9 cellular contexts compared by ENCODE assay signal in the genomic region with DNA sequence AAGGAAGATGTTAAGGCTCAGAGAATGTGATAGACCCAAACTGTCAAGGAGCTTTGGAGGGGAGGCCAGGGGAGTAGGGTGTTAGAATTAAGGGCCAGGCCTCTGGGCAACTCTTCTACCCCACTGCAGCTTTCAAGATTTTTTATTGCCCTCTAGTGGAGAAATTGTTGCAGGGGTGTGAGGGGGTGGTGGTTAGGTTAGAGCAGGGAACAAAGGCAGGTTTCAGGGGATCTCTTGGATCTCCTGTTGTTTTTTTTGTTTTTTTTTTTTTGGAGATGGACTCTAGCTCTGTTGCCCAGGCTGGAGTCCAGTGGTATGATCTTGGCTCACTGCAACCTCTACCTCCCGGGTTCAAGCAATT. TPM values are rescaled to one million over a fixed set of nuclear protein-coding genes. Genes with fewer than 3 reads are reported as not detected.
DNase-seq lines count a peak whose midpoint lies in the region; ATAC-seq and TF ChIP-seq lines count a peak whose summit lies in the region.
"Had no signal": no experiment of that assay in that cellular context is flagged by ENCODE, and none has a peak within 500 bp of the region (broad histone marks: within the 10 kb centered on the region; RNA-seq: fewer than 3 reads in every experiment).

No MANE protein-coding gene starts in this region.

- intact Hi-C loops in left lung (cut with DNase I) = no loop called here

- peaks cover 7 to 30% of the 10 kb centered on the region in 2 donors for H3K4me1 ChIP-seq in left lung

- H3K36me3 Mint-ChIP-seq in activated naive CD8-positive, alpha-beta T cell treated with anti-CD3 and anti-CD28 coated beads, Interleukin-2, amount 10 ng/mL, durations not matched to agents 7 days and 5 days = peaks cover 4% of the 10 kb centered on the region
- H3K36me3 Mint-ChIP-seq in activated naive CD8-positive, alpha-beta T cell treated with anti-CD3 and anti-CD28 coated beads for 36 hours = peaks cover 3% of the 10 kb centered on the region
- peaks cover 5% of the 10 kb centered on the region for H3K36me3 Mint-ChIP-seq in chondrocyte (ENCODE audit: low read depth)
- H3K36me3 Mint-ChIP-seq in stimulated activated effector memory CD8-positive, alpha-beta T cell treated with anti-CD3 and anti-CD28 coated beads, Interleukin-12 subunit alpha, Interleukin-12 subunit beta, amount 100 ng/mL, for 72 hours = peaks cover 29% of the 10 kb centered on the region

- peaks cover 3 to 17% of the 10 kb centered on the region in 2 donors for H3K36me3 ChIP-seq in left lung

- H3K27ac ChIP-seq in left lung = no peak overlapping the region

- H3K9me3 Mint-ChIP-seq in activated naive CD8-positive, alpha-beta T cell treated with anti-CD3 and anti-CD28 coated beads, Interleukin-2, amount 10 ng/mL, durations not matched to agents 7 days and 5 days = no peaks in the 10 kb centered on the region
- no peaks in the 10 kb centered on the region for H3K9me3 Mint-ChIP-seq in activated naive CD8-positive, alpha-beta T cell treated with anti-CD3 and anti-CD28 coated beads for 36 hours
- no peaks in the 10 kb centered on the region for H3K9me3 Mint-ChIP-seq in chondrocyte (ENCODE audit: low read depth)
- no peaks in the 10 kb centered on the region for H3K9me3 Mint-ChIP-seq in stimulated activated effector memory CD8-positive, alpha-beta T cell treated with anti-CD3 and anti-CD28 coated beads, Interleukin-12 subunit alpha, Interleukin-12 subunit beta, amount 100 ng/mL, for 72 hours

- peaks cover 17% of the 10 kb centered on the region for H3K4me1 Mint-ChIP-seq in activated naive CD8-positive, alpha-beta T cell treated with anti-CD3 and anti-CD28 coated beads, Interleukin-2, amount 10 ng/mL, durations not matched to agents 7 days and 5 days
- peaks cover 23% of the 10 kb centered on the region for H3K4me1 Mint-ChIP-seq in activated naive CD8-positive, alpha-beta T cell treated with anti-CD3 and anti-CD28 coated beads for 36 hours
- H3K4me1 Mint-ChIP-seq in chondrocyte (ENCODE audit: low read depth) = peaks cover 22% of the 10 kb centered on the region
- peaks cover 38% of the 10 kb centered on the region for H3K4me1 Mint-ChIP-seq in stimulated activated effector memory CD8-positive, alpha-beta T cell treated with anti-CD3 and anti-CD28 coated beads, Interleukin-12 subunit alpha, Interleukin-12 subunit beta, amount 100 ng/mL, for 72 hours

- H3K27me3 Mint-ChIP-seq in activated naive CD8-positive, alpha-beta T cell treated with anti-CD3 and anti-CD28 coated beads, Interleukin-2, amount 10 ng/mL, durations not matched to agents 7 days and 5 days = peaks cover 17% of the 10 kb centered on the region
- peaks cover 9% of the 10 kb centered on the region for H3K27me3 Mint-ChIP-seq in activated naive CD8-positive, alpha-beta T cell treated with anti-CD3 and anti-CD28 coated beads for 36 hours
- peaks cover 21% of the 10 kb centered on the region for H3K27me3 Mint-ChIP-seq in chondrocyte (ENCODE audit: low read depth)

- H3K4me3 ChIP-seq in left lung = no peak overlapping the region

- H3K27me3 ChIP-seq in left lung = peaks cover 2 to 12% of the 10 kb centered on the region in 2 donors

- TF ChIP-seq CTCF in chondrocyte (IDR thresholded peaks at IDR 0.05) (peak; percentile 54), left lung (IDR thresholded peaks at IDR 0.05) (no peak)

- no peak overlapping the region for H3K4me3 Mint-ChIP-seq in activated naive CD8-positive, alpha-beta T cell treated with anti-CD3 and anti-CD28 coated beads, Interleukin-2, amount 10 ng/mL, durations not matched to agents 7 days and 5 days
- H3K4me3 Mint-ChIP-seq in activated naive CD8-positive, alpha-beta T cell treated with anti-CD3 and anti-CD28 coated beads for 36 hours = no peak overlapping the region
- H3K4me3 Mint-ChIP-seq in chondrocyte (ENCODE audit: unreplicated experiment) = no peak overlapping the region
- peak overlapping the region; percentile 85 for H3K4me3 Mint-ChIP-seq in stimulated activated effector memory CD8-positive, alpha-beta T cell treated with anti-CD3 and anti-CD28 coated beads, Interleukin-12 subunit alpha, Interleukin-12 subunit beta, amount 100 ng/mL, for 72 hours

- peak overlapping the region; percentile 71 for H3K27ac Mint-ChIP-seq in activated naive CD8-positive, alpha-beta T cell treated with anti-CD3 and anti-CD28 coated beads, Interleukin-2, amount 10 ng/mL, durations not matched to agents 7 days and 5 days
- H3K27ac Mint-ChIP-seq in activated naive CD8-positive, alpha-beta T cell treated with anti-CD3 and anti-CD28 coated beads for 36 hours = no peak overlapping the region
- no peak overlapping the region for H3K27ac Mint-ChIP-seq in chondrocyte (ENCODE audit: unreplicated experiment)
- H3K27ac Mint-ChIP-seq in stimulated activated effector memory CD8-positive, alpha-beta T cell treated with anti-CD3 and anti-CD28 coated beads, Interleukin-12 subunit alpha, Interleukin-12 subunit beta, amount 100 ng/mL, for 72 hours = no peak overlapping the region

- H3K9me3 ChIP-seq in left lung = no peaks in the 10 kb centered on the region

- DNase-seq in activated naive CD8-positive, alpha-beta T cell treated with anti-CD3 and anti-CD28 coated beads, Interleukin-2, amount 10 ng/mL, durations not matched to agents 7 days and 5 days = no peak
- no peak for DNase-seq in activated naive CD8-positive, alpha-beta T cell treated with anti-CD3 and anti-CD28 coated beads for 36 hours
- DNase-seq in MV-4-11 (lab: John Stamatoyannopoulos, UW) = peak; percentile 23
- DNase-seq in chondrocyte (ENCODE audit: low spot score) = no peak
- no peak for DNase-seq in stimulated activated effector memory CD8-positive, alpha-beta T cell treated with anti-CD3 and anti-CD28 coated beads, Interleukin-12 subunit alpha, Interleukin-12 subunit beta, amount 100 ng/mL, for 72 hours (ENCODE audit: low spot score in 2 of 2)
- DNase-seq in mesenteric fat pad (ENCODE audit: low spot score) = no peak
- DNase-seq in left lung = no peak
- DNase-seq in NCI-H1694 (lab: John Stamatoyannopoulos, UW) = no peak
- DNase-seq: activated CD8-positive, alpha-beta memory T cell treated with anti-CD3 and anti-CD28 coated beads for 24 hours had no signal

- POLR2A ChIA-PET in activated naive CD8-positive, alpha-beta T cell treated with anti-CD3 and anti-CD28 coated beads, Interleukin-2, amount 10 ng/mL, durations not matched to agents 7 days and 5 days (lab: Charles Lee) = no interaction called here

- no peak for ATAC-seq in activated naive CD8-positive, alpha-beta T cell treated with anti-CD3 and anti-CD28 coated beads, Interleukin-2, amount 10 ng/mL, durations not matched to agents 7 days and 5 days (ENCODE audit: low read depth)
- ATAC-seq in stimulated activated effector memory CD8-positive, alpha-beta T cell treated with anti-CD3 and anti-CD28 coated beads, Interleukin-12 subunit alpha, Interleukin-12 subunit beta, amount 100 ng/mL, for 72 hours = no peak
- ATAC-seq in left lung = no peak

RNA-seq across cellular contexts. Expression of gene SEC13, which starts 1.4 kb away (rescaled TPM):
- total RNA-seq in activated naive CD8-positive, alpha-beta T cell treated with anti-CD3 and anti-CD28 coated beads, Interleukin-2, amount 10 ng/mL, durations not matched to agents 7 days and 5 days = 10 to 100 TPM; 71.6 to 74.2 TPM
- total RNA-seq in activated naive CD8-positive, alpha-beta T cell treated with anti-CD3 and anti-CD28 coated beads for 36 hours = 100 to 1,000 TPM in 1 of 2 experiments, 10 to 100 TPM in 1; 99.4 to 103 TPM
- total RNA-seq in chondrocyte (197 to 243 TPM (median 198 TPM) in 3 replicates), mesenteric fat pad (98.5 TPM), left lung (100 to 1,000 TPM; 130 to 131 TPM)

RNA-seq across cellular contexts. Expression of gene GHRL, which starts 29.6 kb away (rescaled TPM):
- total RNA-seq in activated naive CD8-positive, alpha-beta T cell treated with anti-CD3 and anti-CD28 coated beads, Interleukin-2, amount 10 ng/mL, durations not matched to agents 7 days and 5 days = under 1 TPM; 0.53 to 0.94 TPM
- total RNA-seq in activated naive CD8-positive, alpha-beta T cell treated with anti-CD3 and anti-CD28 coated beads for 36 hours = under 1 TPM; 0.38 to 0.41 TPM
- not detected in 3 replicates for total RNA-seq in chondrocyte
- total RNA-seq in mesenteric fat pad = 2.1 TPM
- 1 to 10 TPM in 1 of 2 donors, under 1 TPM in 1; 0.17 to 3.0 TPM for total RNA-seq in left lung
